1 cellular context compared by ENCODE assay signal in genomic region chr12:77337327-77337726, GRCh38.
TF ChIP-seq lines count a peak whose summit lies in the region.

No MANE protein-coding gene starts in this region.

TF ChIP-seq in SK-N-SH, 30 proteins besides CTCF, POLR2A, EP300 and RAD21 (continued from another document):
- TF ChIP-seq POLR2AphosphoS5 (IDR thresholded peaks at IDR 0.05; ENCODE audit: low read depth, low read length), result no peak
- TF ChIP-seq YY1 (IDR thresholded peaks at IDR 0.05; ENCODE audit: low read depth), result no peak
- TF ChIP-seq CHD2 (IDR thresholded peaks at IDR 0.05; ENCODE audit: low read length, partially characterized antibody), result no peak
- TF ChIP-seq EZH2phosphoT487 (IDR thresholded peaks at IDR 0.05; ENCODE audit: borderline replicate concordance, low read depth), result no peak
- TF ChIP-seq FOSL2 (IDR thresholded peaks at IDR 0.05; ENCODE audit: borderline replicate concordance, low read depth), result no peak
- TF ChIP-seq TEAD4 (IDR thresholded peaks at IDR 0.05; ENCODE audit: borderline replicate concordance, insufficient read depth), result no peak
- no peak for TF ChIP-seq SMC3 (IDR thresholded peaks at IDR 0.05; ENCODE audit: low read depth, low read length)
- no peak for TF ChIP-seq FOXJ3 (CRISPR knock-in tag; IDR thresholded peaks at IDR 0.05)
- no peak for TF ChIP-seq SIN3A (IDR thresholded peaks at IDR 0.05; ENCODE audit: borderline replicate concordance, low read depth, low read length)
